1 cellular context compared by ENCODE assay signal in the genomic region with DNA sequence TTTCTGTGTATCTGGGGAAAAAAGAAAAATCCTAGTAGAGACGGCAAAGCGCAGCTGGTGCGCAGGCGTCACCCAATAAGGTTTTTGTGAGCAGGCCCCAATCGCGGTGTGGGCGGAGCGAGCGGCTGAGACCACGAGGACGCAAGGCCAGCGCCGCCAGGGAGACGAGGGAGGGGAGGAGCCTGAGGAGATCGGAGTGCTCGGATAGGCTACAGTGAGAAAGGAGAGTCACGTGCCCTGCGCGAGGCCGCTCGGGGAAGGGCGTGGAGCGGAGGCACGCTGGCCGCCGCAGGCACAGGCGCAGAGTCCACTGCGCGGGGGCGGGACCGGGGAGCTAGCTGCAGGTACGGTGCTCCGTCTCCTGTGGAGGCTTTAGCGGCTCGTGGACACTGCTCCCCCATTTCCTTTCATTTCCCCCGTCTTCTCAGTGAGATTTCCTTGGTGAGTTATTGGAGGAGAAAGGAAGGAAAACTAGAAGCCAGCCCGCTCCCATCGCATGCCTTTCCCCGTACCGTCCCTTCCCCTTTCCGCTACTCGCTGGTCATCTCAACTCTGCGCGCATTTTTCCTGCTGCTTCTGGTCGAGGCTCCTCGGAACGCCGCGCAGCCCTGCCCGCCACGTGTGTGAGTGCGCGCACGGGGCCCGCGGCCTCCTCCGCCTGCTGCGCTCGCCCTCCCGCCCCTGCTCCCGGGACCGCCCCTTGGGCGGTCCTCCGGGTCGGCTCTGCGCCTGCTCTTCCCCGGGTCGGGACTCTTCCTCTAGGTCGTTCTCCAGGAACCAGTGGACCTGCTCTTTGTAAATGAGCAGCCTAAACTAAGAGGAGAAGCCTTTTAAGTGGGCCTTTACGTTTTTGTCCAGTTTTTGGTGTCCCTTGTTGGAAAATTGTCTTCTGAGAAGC.
TF ChIP-seq lines count a peak whose summit lies in the region.

A gene with protein sequence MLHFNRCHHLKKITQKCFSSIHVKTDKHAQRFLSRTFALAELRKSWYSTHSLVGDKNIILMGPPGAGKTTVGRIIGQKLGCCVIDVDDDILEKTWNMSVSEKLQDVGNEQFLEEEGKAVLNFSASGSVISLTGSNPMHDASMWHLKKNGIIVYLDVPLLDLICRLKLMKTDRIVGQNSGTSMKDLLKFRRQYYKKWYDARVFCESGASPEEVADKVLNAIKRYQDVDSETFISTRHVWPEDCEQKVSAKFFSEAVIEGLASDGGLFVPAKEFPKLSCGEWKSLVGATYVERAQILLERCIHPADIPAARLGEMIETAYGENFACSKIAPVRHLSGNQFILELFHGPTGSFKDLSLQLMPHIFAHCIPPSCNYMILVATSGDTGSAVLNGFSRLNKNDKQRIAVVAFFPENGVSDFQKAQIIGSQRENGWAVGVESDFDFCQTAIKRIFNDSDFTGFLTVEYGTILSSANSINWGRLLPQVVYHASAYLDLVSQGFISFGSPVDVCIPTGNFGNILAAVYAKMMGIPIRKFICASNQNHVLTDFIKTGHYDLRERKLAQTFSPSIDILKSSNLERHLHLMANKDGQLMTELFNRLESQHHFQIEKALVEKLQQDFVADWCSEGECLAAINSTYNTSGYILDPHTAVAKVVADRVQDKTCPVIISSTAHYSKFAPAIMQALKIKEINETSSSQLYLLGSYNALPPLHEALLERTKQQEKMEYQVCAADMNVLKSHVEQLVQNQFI (plus strand): TSS at position 264 of the 898 bp plus-strand sequence. CDS start 6,612 bp downstream, outside the sequence.

TF ChIP-seq in K562, 482 proteins besides CTCF, POLR2A, EP300 and RAD21 (continued from another document and continues in another):
- TF ChIP-seq NR2C2 (CRISPR knock-in tag; IDR thresholded peaks at IDR 0.05) (0 out of 2 replicates have a peak, but pooled peaks have one; percentile 72), NR2C2 (tag; IDR thresholded peaks at IDR 0.05) (peak; percentile 60; the same call in 1 of the 2 replicates), ZNF668 (CRISPR knock-in tag; IDR thresholded peaks at IDR 0.05) (no peak), ZNF23 (CRISPR knock-in tag; IDR thresholded peaks at IDR 0.05) (no peak), PPARD (CRISPR knock-in tag; IDR thresholded peaks at IDR 0.05) (no peak), TRIM24 (IDR thresholded peaks at IDR 0.05) (peak in 1 of 2 experiments; percentile 47; a peak in 1 of 4 replicates), RFX5 (IDR thresholded peaks at IDR 0.05; ENCODE audit: low read depth, low read length) (no peak), HMGN3 (IDR thresholded peaks at IDR 0.05; ENCODE audit: borderline replicate concordance, extremely low read depth, insufficient read length, low read depth, low read length) (peak; percentile 79), FOXP4 (CRISPR knock-in tag; IDR thresholded peaks at IDR 0.05; ENCODE audit: borderline replicate concordance) (peak; percentile 98), SIRT6 (IDR thresholded peaks at IDR 0.05; ENCODE audit: low read depth, low read length) (no peak), POLR3G (IDR thresholded peaks at IDR 0.05; ENCODE audit: extremely low read depth, insufficient read length, insufficient replicate concordance) (no peak), TSC22D4 (tag; IDR thresholded peaks at IDR 0.05) (no peak), NEUROD1 (IDR thresholded peaks at IDR 0.05; ENCODE audit: borderline replicate concordance, low read depth, low read length, partially characterized antibody) (no peak), ZNF583 (CRISPR knock-in tag; IDR thresholded peaks at IDR 0.05) (0 out of 2 replicates have a peak, but pooled peaks have one; percentile 18), SIN3B (IDR thresholded peaks at IDR 0.05; ENCODE audit: low read depth) (no peak), GABPB1 (CRISPR knock-in tag; IDR thresholded peaks at IDR 0.05) (peak; percentile 80), RBM25 (IDR thresholded peaks at IDR 0.05; ENCODE audit: low read depth, low read length, severe bottlenecking) (no peak), KLF6 (CRISPR knock-in tag; IDR thresholded peaks at IDR 0.05; ENCODE audit: borderline replicate concordance) (no peak), NCOR1 (IDR thresholded peaks at IDR 0.05) (peak; percentile 28; the same call in 1 of the 2 replicates), EP400 (IDR thresholded peaks at IDR 0.05) (peak; percentile 98), ZNF197 (CRISPR knock-in tag; IDR thresholded peaks at IDR 0.05; ENCODE audit: low read depth) (no peak), MAFG (tag; conservative IDR thresholded peaks at IDR 0.05) (no peak), CUX1 (CRISPR knock-in tag; IDR thresholded peaks at IDR 0.05) (no peak), PHF20 (IDR thresholded peaks at IDR 0.05; ENCODE audit: partially characterized antibody) (peak; percentile 29), ZNF444 (CRISPR knock-in tag; IDR thresholded peaks at IDR 0.05) (no peak), NCOA4 (IDR thresholded peaks at IDR 0.05; ENCODE audit: partially characterized antibody) (no peak), ZZZ3 (IDR thresholded peaks at IDR 0.05) (no peak), FOXK1 (CRISPR knock-in tag; IDR thresholded peaks at IDR 0.05; ENCODE audit: borderline replicate concordance) (peak; percentile 97; the same call in 1 of the 2 replicates)
- TF ChIP-seq, protein P1, sequence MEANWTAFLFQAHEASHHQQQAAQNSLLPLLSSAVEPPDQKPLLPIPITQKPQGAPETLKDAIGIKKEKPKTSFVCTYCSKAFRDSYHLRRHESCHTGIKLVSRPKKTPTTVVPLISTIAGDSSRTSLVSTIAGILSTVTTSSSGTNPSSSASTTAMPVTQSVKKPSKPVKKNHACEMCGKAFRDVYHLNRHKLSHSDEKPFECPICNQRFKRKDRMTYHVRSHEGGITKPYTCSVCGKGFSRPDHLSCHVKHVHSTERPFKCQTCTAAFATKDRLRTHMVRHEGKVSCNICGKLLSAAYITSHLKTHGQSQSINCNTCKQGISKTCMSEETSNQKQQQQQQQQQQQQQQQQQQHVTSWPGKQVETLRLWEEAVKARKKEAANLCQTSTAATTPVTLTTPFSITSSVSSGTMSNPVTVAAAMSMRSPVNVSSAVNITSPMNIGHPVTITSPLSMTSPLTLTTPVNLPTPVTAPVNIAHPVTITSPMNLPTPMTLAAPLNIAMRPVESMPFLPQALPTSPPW (CRISPR knock-in tag; IDR thresholded peaks at IDR 0.05): peak; percentile 49
- TF ChIP-seq, protein P2, sequence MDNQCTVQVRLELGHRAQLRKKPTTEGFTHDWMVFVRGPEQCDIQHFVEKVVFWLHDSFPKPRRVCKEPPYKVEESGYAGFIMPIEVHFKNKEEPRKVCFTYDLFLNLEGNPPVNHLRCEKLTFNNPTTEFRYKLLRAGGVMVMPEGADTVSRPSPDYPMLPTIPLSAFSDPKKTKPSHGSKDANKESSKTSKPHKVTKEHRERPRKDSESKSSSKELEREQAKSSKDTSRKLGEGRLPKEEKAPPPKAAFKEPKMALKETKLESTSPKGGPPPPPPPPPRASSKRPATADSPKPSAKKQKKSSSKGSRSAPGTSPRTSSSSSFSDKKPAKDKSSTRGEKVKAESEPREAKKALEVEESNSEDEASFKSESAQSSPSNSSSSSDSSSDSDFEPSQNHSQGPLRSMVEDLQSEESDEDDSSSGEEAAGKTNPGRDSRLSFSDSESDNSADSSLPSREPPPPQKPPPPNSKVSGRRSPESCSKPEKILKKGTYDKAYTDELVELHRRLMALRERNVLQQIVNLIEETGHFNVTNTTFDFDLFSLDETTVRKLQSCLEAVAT (IDR thresholded peaks at IDR 0.05): no peak
